In genomic region chr6:30910473-30910872, GRCh38 we compare ENCODE assay signal across 4 cellular contexts. TPM values are rescaled to one million over a fixed set of nuclear protein-coding genes. Genes with fewer than 3 reads are reported as not detected.
"Had no signal": no experiment of that assay in that cellular context is flagged by ENCODE, and none has a peak within 500 bp of the region (broad histone marks: within the 10 kb centered on the region; RNA-seq: fewer than 3 reads in every experiment).

No MANE protein-coding gene starts in this region.

RNA-seq across cellular contexts. Expression of gene SFTA2, which starts 21.5 kb away (rescaled TPM):
- total RNA-seq: K562, M059J, SJSA1 had no signal
- polyA plus RNA-seq: K562 had no signal

RNA-seq across cellular contexts. Expression of gene MUCL3, which starts 30.3 kb away (rescaled TPM):
- total RNA-seq: K562, M059J, SJSA1 had no signal
- polyA plus RNA-seq: IgD-negative memory B cell had no signal
